In the genomic region with DNA sequence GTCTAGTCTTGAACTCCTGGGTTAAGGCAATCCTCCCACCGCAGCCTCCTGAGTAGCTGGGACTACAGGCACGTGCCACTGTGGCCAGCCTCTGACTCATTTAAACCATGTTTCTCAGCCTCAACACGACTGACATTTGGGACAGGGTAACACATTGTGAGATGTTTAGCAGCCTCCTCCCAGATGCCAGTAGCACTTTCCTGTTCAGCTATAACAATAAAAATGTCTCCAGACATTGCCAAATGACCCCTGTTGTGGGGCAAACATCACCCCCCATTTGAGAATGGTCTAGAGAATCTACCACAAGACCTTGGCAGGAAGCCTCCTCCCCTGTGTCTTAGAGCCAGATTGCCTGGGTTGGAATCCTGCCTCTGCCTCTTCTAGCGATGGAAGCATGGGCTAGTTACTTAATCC, we compare ENCODE assay signal across 9 cellular contexts. TPM values are rescaled to one million over a fixed set of nuclear protein-coding genes. Genes with fewer than 3 reads are reported as not detected.
DNase-seq lines count a peak whose midpoint lies in the region; ATAC-seq and TF ChIP-seq lines count a peak whose summit lies in the region.
"Had no signal": no experiment of that assay in that cellular context is flagged by ENCODE, and none has a peak within 500 bp of the region (broad histone marks: within the 10 kb centered on the region; RNA-seq: fewer than 3 reads in every experiment).

No MANE protein-coding gene starts in this region.

- CTCF ChIA-PET in activated CD8-positive, alpha-beta T cell treated with anti-CD3 and anti-CD28 coated beads for 36 hours (lab: Charles Lee): no interaction called here

- peak; percentile 54 for ATAC-seq in HG02623 (IDR thresholded peaks at IDR 0.05; ENCODE audit: unreplicated experiment)
- peak; percentile 90 for ATAC-seq in activated CD8-positive, alpha-beta T cell treated with anti-CD3 and anti-CD28 coated beads for 36 hours
- peak; percentile 52 for ATAC-seq in left lung

- peak overlapping the region; percentile 75 for H3K27ac ChIP-seq in C4-2B
- H3K27ac ChIP-seq in left lung: peak overlapping the region in 1 of 2 donors; percentile 30
- H3K27ac ChIP-seq: adrenal gland had no signal

- peaks cover 11% of the 10 kb centered on the region for H3K4me1 Mint-ChIP-seq in activated CD8-positive, alpha-beta T cell treated with anti-CD3 and anti-CD28 coated beads for 36 hours (ENCODE audit: low read depth)
- H3K4me1 Mint-ChIP-seq in activated T-helper 2 cell treated with anti-CD3 and anti-CD28 coated beads, Interferon-gamma antibody, Interleukin-2, Interleukin-4, amounts not matched to agents 10 μg/mL and 5 μg/mL and 100 μg/mL, durations not matched to agents 14 hours and 24 hours and 36 hours (ENCODE audit: low read depth): peaks cover 7% of the 10 kb centered on the region

- TF ChIP-seq CTCF in C4-2B (conservative IDR thresholded peaks at IDR 0.05) (no peak), left lung (IDR thresholded peaks at IDR 0.05) (no peak)
- TF ChIP-seq CTCF in activated CD8-positive, alpha-beta T cell treated with anti-CD3 and anti-CD28 coated beads for 36 hours (IDR thresholded peaks at IDR 0.05): no peak

- no peaks in the 10 kb centered on the region for H3K27me3 ChIP-seq in left lung
- H3K27me3 ChIP-seq: adrenal gland had no signal

- no peaks in the 10 kb centered on the region for H3K36me3 ChIP-seq in left lung
- H3K36me3 ChIP-seq: adrenal gland had no signal

- H3K36me3 Mint-ChIP-seq in activated CD8-positive, alpha-beta T cell treated with anti-CD3 and anti-CD28 coated beads for 36 hours (ENCODE audit: low read depth): no peaks in the 10 kb centered on the region
- no peaks in the 10 kb centered on the region for H3K36me3 Mint-ChIP-seq in activated T-helper 2 cell treated with anti-CD3 and anti-CD28 coated beads, Interferon-gamma antibody, Interleukin-2, Interleukin-4, amounts not matched to agents 10 μg/mL and 5 μg/mL and 100 μg/mL, durations not matched to agents 14 hours and 24 hours and 36 hours (ENCODE audit: low read depth)

- H3K9me3 Mint-ChIP-seq in activated CD8-positive, alpha-beta T cell treated with anti-CD3 and anti-CD28 coated beads for 36 hours: no peaks in the 10 kb centered on the region
- H3K9me3 Mint-ChIP-seq in activated T-helper 2 cell treated with anti-CD3 and anti-CD28 coated beads, Interferon-gamma antibody, Interleukin-2, Interleukin-4, amounts not matched to agents 10 μg/mL and 5 μg/mL and 100 μg/mL, durations not matched to agents 14 hours and 24 hours and 36 hours: no peaks in the 10 kb centered on the region

- H3K4me1 ChIP-seq in left lung: peaks cover 0 to 5% of the 10 kb centered on the region in 2 donors

- intact Hi-C loops in activated CD8-positive, alpha-beta T cell treated with anti-CD3 and anti-CD28 coated beads for 36 hours (cut with micrococcal nuclease): no loop called here
- intact Hi-C loops in left lung (cut with DNase I): no loop called here
- intact Hi-C loops in activated T-helper 2 cell treated with anti-CD3 and anti-CD28 coated beads, Interferon-gamma antibody, Interleukin-2, Interleukin-4, amounts not matched to agents 10 μg/mL and 5 μg/mL and 100 μg/mL, durations not matched to agents 14 hours and 24 hours and 36 hours (cut with micrococcal nuclease): no loop called here

- H3K27me3 Mint-ChIP-seq in activated CD8-positive, alpha-beta T cell treated with anti-CD3 and anti-CD28 coated beads for 36 hours: peaks cover 2% of the 10 kb centered on the region
- peaks cover under 1% of the 10 kb centered on the region for H3K27me3 Mint-ChIP-seq in activated T-helper 2 cell treated with anti-CD3 and anti-CD28 coated beads, Interferon-gamma antibody, Interleukin-2, Interleukin-4, amounts not matched to agents 10 μg/mL and 5 μg/mL and 100 μg/mL, durations not matched to agents 14 hours and 24 hours and 36 hours (ENCODE audit: low read depth)

- DNase-seq in activated CD8-positive, alpha-beta T cell treated with anti-CD3 and anti-CD28 coated beads for 36 hours: peak; percentile 80
- DNase-seq in left lung (no peak), SHP77 treated with DMSO at 0.1 percent for 48 hours (lab: John Stamatoyannopoulos, UW) (no peak)
- DNase-seq in effector CD4-positive, alpha-beta T cell: no peak
- no peak for DNase-seq in activated CD4-positive, CD25-positive, alpha-beta regulatory T cell (lab: John Stamatoyannopoulos, UW)
- DNase-seq in activated T-helper 2 cell treated with anti-CD3 and anti-CD28 coated beads, Interferon-gamma antibody, Interleukin-2, Interleukin-4, amounts not matched to agents 10 μg/mL and 5 μg/mL and 100 μg/mL, durations not matched to agents 14 hours and 24 hours and 36 hours (ENCODE audit: low spot score): no peak

- peak overlapping the region; percentile 37 for H3K27ac Mint-ChIP-seq in activated CD8-positive, alpha-beta T cell treated with anti-CD3 and anti-CD28 coated beads for 36 hours
- no peak overlapping the region for H3K27ac Mint-ChIP-seq in activated T-helper 2 cell treated with anti-CD3 and anti-CD28 coated beads, Interferon-gamma antibody, Interleukin-2, Interleukin-4, amounts not matched to agents 10 μg/mL and 5 μg/mL and 100 μg/mL, durations not matched to agents 14 hours and 24 hours and 36 hours

- H3K4me3 ChIP-seq in left lung: no peak overlapping the region
- H3K4me3 ChIP-seq: adrenal gland had no signal

- H3K4me3 Mint-ChIP-seq in activated CD8-positive, alpha-beta T cell treated with anti-CD3 and anti-CD28 coated beads for 36 hours: no peak overlapping the region
- H3K4me3 Mint-ChIP-seq in activated T-helper 2 cell treated with anti-CD3 and anti-CD28 coated beads, Interferon-gamma antibody, Interleukin-2, Interleukin-4, amounts not matched to agents 10 μg/mL and 5 μg/mL and 100 μg/mL, durations not matched to agents 14 hours and 24 hours and 36 hours (ENCODE audit: low read depth): no peak overlapping the region

- POLR2A ChIA-PET in activated CD8-positive, alpha-beta T cell treated with anti-CD3 and anti-CD28 coated beads for 36 hours (lab: Charles Lee): no interaction called here

- no peaks in the 10 kb centered on the region for H3K9me3 ChIP-seq in left lung
- H3K9me3 ChIP-seq: adrenal gland had no signal

RNA-seq across cellular contexts. Expression of gene TMEM40, which starts 8.4 kb away (rescaled TPM):
- total RNA-seq in activated CD8-positive, alpha-beta T cell treated with anti-CD3 and anti-CD28 coated beads for 36 hours: not detected
- total RNA-seq in left lung: 1 to 10 TPM in 1 of 2 donors, not detected in 1; 1.4 TPM
- total RNA-seq in activated T-helper 2 cell treated with anti-CD3 and anti-CD28 coated beads, Interferon-gamma antibody, Interleukin-2, Interleukin-4, amounts not matched to agents 10 μg/mL and 5 μg/mL and 100 μg/mL, durations not matched to agents 14 hours and 24 hours and 36 hours: not detected in 2 replicates

RNA-seq across cellular contexts. Expression of gene CAND2, which starts 45.8 kb away (rescaled TPM):
- 1 to 10 TPM; 1.5 to 1.9 TPM for total RNA-seq in activated CD8-positive, alpha-beta T cell treated with anti-CD3 and anti-CD28 coated beads for 36 hours
- total RNA-seq in left lung: 1 to 10 TPM; 3.7 to 7.8 TPM
- total RNA-seq in activated T-helper 2 cell treated with anti-CD3 and anti-CD28 coated beads, Interferon-gamma antibody, Interleukin-2, Interleukin-4, amounts not matched to agents 10 μg/mL and 5 μg/mL and 100 μg/mL, durations not matched to agents 14 hours and 24 hours and 36 hours: 1.1 and 2.0 TPM in 2 replicates
